Comparison of ENCODE assay signal across 16 cellular contexts in genomic region chr5:80250801-80251200, GRCh38. TPM values are rescaled to one million over a fixed set of nuclear protein-coding genes. Genes with fewer than 3 reads are reported as not detected.
DNase-seq lines count a peak whose midpoint lies in the region; ATAC-seq and TF ChIP-seq lines count a peak whose summit lies in the region.
"Had no signal": no experiment of that assay in that cellular context is flagged by ENCODE, and none has a peak within 500 bp of the region (broad histone marks: within the 10 kb centered on the region; RNA-seq: fewer than 3 reads in every experiment).

No MANE protein-coding gene starts in this region.

- peak overlapping the region; percentile 32 for H3K27ac Mint-ChIP-seq in activated CD4-positive, alpha-beta T cell treated with anti-CD3 and anti-CD28 coated beads for 36 hours
- no peak overlapping the region for H3K27ac Mint-ChIP-seq in activated CD4-positive, alpha-beta T cell treated with anti-CD3 and anti-CD28 coated beads, Interleukin-2, amount 10 ng/mL, durations not matched to agents 7 days and 5 days
- peak overlapping the region; percentile 84 for H3K27ac Mint-ChIP-seq in activated naive CD8-positive, alpha-beta T cell treated with anti-CD3 and anti-CD28 coated beads for 36 hours

- H3K9me3 Mint-ChIP-seq in activated CD4-positive, alpha-beta T cell treated with anti-CD3 and anti-CD28 coated beads for 36 hours (ENCODE audit: low read depth) = no peaks in the 10 kb centered on the region
- no peaks in the 10 kb centered on the region for H3K9me3 Mint-ChIP-seq in activated CD4-positive, alpha-beta T cell treated with anti-CD3 and anti-CD28 coated beads, Interleukin-2, amount 10 ng/mL, durations not matched to agents 7 days and 5 days
- no peaks in the 10 kb centered on the region for H3K9me3 Mint-ChIP-seq in activated naive CD8-positive, alpha-beta T cell treated with anti-CD3 and anti-CD28 coated beads for 36 hours

- no peaks in the 10 kb centered on the region for H4K20me1 ChIP-seq in osteoblast (ENCODE audit: insufficient read depth, low read length)

- no peaks in the 10 kb centered on the region for H3K27me3 Mint-ChIP-seq in activated CD4-positive, alpha-beta T cell treated with anti-CD3 and anti-CD28 coated beads for 36 hours
- H3K27me3 Mint-ChIP-seq in activated CD4-positive, alpha-beta T cell treated with anti-CD3 and anti-CD28 coated beads, Interleukin-2, amount 10 ng/mL, durations not matched to agents 7 days and 5 days = no peaks in the 10 kb centered on the region
- no peaks in the 10 kb centered on the region for H3K27me3 Mint-ChIP-seq in activated naive CD8-positive, alpha-beta T cell treated with anti-CD3 and anti-CD28 coated beads for 36 hours

- no peak for TF ChIP-seq CTCF in osteoblast (IDR thresholded peaks at IDR 0.05; ENCODE audit: extremely low read depth, low read depth, low read length)
- no peak for TF ChIP-seq CTCF in vagina (IDR thresholded peaks at IDR 0.05)

- POLR2A ChIA-PET in activated CD4-positive, alpha-beta T cell treated with anti-CD3 and anti-CD28 coated beads for 36 hours (lab: Charles Lee) = interaction anchor here (0.7 kb wide), 1 partner anchor 110 kb away, joined by 3 read pairs; no protein-coding TSS in a partner anchor
- POLR2A ChIA-PET in activated CD4-positive, alpha-beta T cell treated with anti-CD3 and anti-CD28 coated beads, Interleukin-2, amount 10 ng/mL, durations not matched to agents 7 days and 5 days (lab: Charles Lee) = no interaction called here
- POLR2A ChIA-PET in HEK293T (lab: Yijun Ruan, JAX) = no interaction called here

- H3K4me3 ChIP-seq in neuronal stem cell (ENCODE audit: low read length in 2 of 2) = no peak overlapping the region
- H3K4me3 ChIP-seq in osteoblast (ENCODE audit: insufficient read depth, low read length) = no peak overlapping the region
- no peak overlapping the region for H3K4me3 ChIP-seq in vagina
- H3K4me3 ChIP-seq: SJSA1 had no signal

- H3K27ac ChIP-seq in neuronal stem cell (replicated peaks; ENCODE audit: low read length) (peak overlapping the region; percentile 51), osteoblast (ENCODE audit: low read depth, low read length) (no peak overlapping the region), vagina (no peak overlapping the region)
- H3K27ac ChIP-seq: SJSA1 had no signal

- intact Hi-C loops in activated CD4-positive, alpha-beta T cell treated with anti-CD3 and anti-CD28 coated beads for 36 hours (cut with DNase I, micrococcal nuclease) = loop anchor here (5.0 to 10.0 kb wide), 5 partner anchors 58 to 764 kb away; partner anchors contain the start of genes MTX3 (in 1 of the 2), TENT2 (in 1 of the 2) and ZFYVE16 (in 1 of the 2)
- intact Hi-C loops in vagina (cut with DNase I) = no loop called here

- no CpG with 5 or more reads among the region's 7 CpGs for WGBS in neuronal stem cell (ENCODE audit: extremely low coverage in 2 of 2, insufficient read length in 2 of 2, insufficient replicate concordance in 1 of 2), 2 donors

- TF ChIP-seq POLR2A in vagina (IDR thresholded peaks at IDR 0.05) = no peak

- H2AK5ac ChIP-seq in neuronal stem cell (ENCODE audit: low read depth, low read length) = no peak overlapping the region

- H3K4me2 ChIP-seq in neuronal stem cell (ENCODE audit: insufficient read depth, low read length, poor library complexity, severe bottlenecking) (no peak overlapping the region), osteoblast (ENCODE audit: insufficient read depth, low read length) (no peak overlapping the region)

- H2BK5ac ChIP-seq in neuronal stem cell (ENCODE audit: low read length) = no peak overlapping the region

- peaks cover 32% of the 10 kb centered on the region for H3K36me3 Mint-ChIP-seq in activated CD4-positive, alpha-beta T cell treated with anti-CD3 and anti-CD28 coated beads for 36 hours (ENCODE audit: low read depth)
- peaks cover 77% of the 10 kb centered on the region for H3K36me3 Mint-ChIP-seq in activated CD4-positive, alpha-beta T cell treated with anti-CD3 and anti-CD28 coated beads, Interleukin-2, amount 10 ng/mL, durations not matched to agents 7 days and 5 days (ENCODE audit: low read depth)
- peaks cover 34% of the 10 kb centered on the region for H3K36me3 Mint-ChIP-seq in activated naive CD8-positive, alpha-beta T cell treated with anti-CD3 and anti-CD28 coated beads for 36 hours

- no peak overlapping the region for H2BK120ac ChIP-seq in neuronal stem cell (ENCODE audit: low read depth, low read length)

- peaks cover 9% of the 10 kb centered on the region for H3K79me1 ChIP-seq in neuronal stem cell (ENCODE audit: low read depth, low read length)

- H2BK12ac ChIP-seq in neuronal stem cell (ENCODE audit: low read length) = no peak overlapping the region

- no peak overlapping the region for H3K9ac ChIP-seq in neuronal stem cell (ENCODE audit: low read depth, low read length, poor library complexity)

- H3K36me3 ChIP-seq in neuronal stem cell (replicated peaks in 1 of 2; ENCODE audit: control insufficient read depth in 2 of 2, insufficient read depth in 2 of 2, low read length in 2 of 2) (no peaks in the 10 kb centered on the region), osteoblast (ENCODE audit: insufficient read depth, low read length) (no peaks in the 10 kb centered on the region), vagina (no peaks in the 10 kb centered on the region)

- no peak for ATAC-seq in activated CD4-positive, alpha-beta T cell treated with anti-CD3 and anti-CD28 coated beads for 36 hours
- ATAC-seq: esophagus mucosa, left cardiac atrium had no signal

- H3K79me2 ChIP-seq in osteoblast (ENCODE audit: insufficient read depth, low read length) = peaks cover 88% of the 10 kb centered on the region

- H3K9me3 ChIP-seq in neuronal stem cell (replicated peaks in 1 of 2; ENCODE audit: control insufficient read depth in 2 of 2, insufficient read depth in 1 of 2, low read depth in 1 of 2, low read length in 2 of 2) (no peaks in the 10 kb centered on the region), osteoblast (ENCODE audit: low read depth, low read length) (no peaks in the 10 kb centered on the region), vagina (no peaks in the 10 kb centered on the region)
- H3K9me3 ChIP-seq: SJSA1 had no signal

- H2AFZ ChIP-seq in neuronal stem cell (ENCODE audit: low read length) (no peak overlapping the region), osteoblast (ENCODE audit: low read length) (no peak overlapping the region)

- CTCF ChIA-PET in activated CD4-positive, alpha-beta T cell treated with anti-CD3 and anti-CD28 coated beads for 36 hours (lab: Charles Lee) = interaction anchor here (1.0 kb wide), 3 partner anchors 11 to 84 kb away, joined by 3 read pairs; no protein-coding TSS in a partner anchor
- CTCF ChIA-PET in activated CD4-positive, alpha-beta T cell treated with anti-CD3 and anti-CD28 coated beads, Interleukin-2, amount 10 ng/mL, durations not matched to agents 7 days and 5 days (lab: Charles Lee) = interaction anchor here (1.0 to 2.0 kb wide), 4 partner anchors 11 to 127 kb away, joined by 3 to 6 read pairs (median 4); no protein-coding TSS in a partner anchor
- CTCF ChIA-PET in HEK293T (lab: Yijun Ruan, JAX) = interaction anchor here (0.7 to 1.3 kb wide), 2 partner anchors 18 to 19 kb away, joined by 3 to 7 read pairs; no protein-coding TSS in a partner anchor

- no peak overlapping the region for H3K4ac ChIP-seq in neuronal stem cell (ENCODE audit: low read length)

- no peak overlapping the region for H4K91ac ChIP-seq in neuronal stem cell (ENCODE audit: low read depth, low read length, poor library complexity)

- no peak overlapping the region for H3K14ac ChIP-seq in neuronal stem cell (ENCODE audit: low read length)

- H3K4me3 Mint-ChIP-seq in activated CD4-positive, alpha-beta T cell treated with anti-CD3 and anti-CD28 coated beads for 36 hours = no peak overlapping the region
- no peak overlapping the region for H3K4me3 Mint-ChIP-seq in activated CD4-positive, alpha-beta T cell treated with anti-CD3 and anti-CD28 coated beads, Interleukin-2, amount 10 ng/mL, durations not matched to agents 7 days and 5 days
- no peak overlapping the region for H3K4me3 Mint-ChIP-seq in activated naive CD8-positive, alpha-beta T cell treated with anti-CD3 and anti-CD28 coated beads for 36 hours

- no peak overlapping the region for H3K23ac ChIP-seq in neuronal stem cell (ENCODE audit: low read depth, low read length, poor library complexity)

- H3K4me1 ChIP-seq in neuronal stem cell (ENCODE audit: control insufficient read depth in 2 of 2, insufficient read depth in 1 of 2, low read depth in 1 of 2, low read length in 2 of 2) (peaks cover 21 to 26% of the 10 kb centered on the region in 2 donors), osteoblast (ENCODE audit: insufficient read depth, low read length) (peaks cover 52% of the 10 kb centered on the region), vagina (peaks cover 78% of the 10 kb centered on the region)

- H3K27me3 ChIP-seq in neuronal stem cell (ENCODE audit: control insufficient read depth in 3 of 3, insufficient read depth in 3 of 3, low read depth in 1 of 3, low read length in 3 of 3) (peaks cover 0 to 8% (median 0%) of the 10 kb centered on the region in 3 experiments), osteoblast (ENCODE audit: insufficient read depth, low read length) (no peaks in the 10 kb centered on the region), vagina (no peaks in the 10 kb centered on the region)
- H3K27me3 ChIP-seq: SJSA1 had no signal

- H4K8ac ChIP-seq in neuronal stem cell (ENCODE audit: low read depth, low read length) = no peak overlapping the region

- no peak overlapping the region for H2BK15ac ChIP-seq in neuronal stem cell (ENCODE audit: low read length)

- H3K4me1 Mint-ChIP-seq in activated CD4-positive, alpha-beta T cell treated with anti-CD3 and anti-CD28 coated beads for 36 hours = peaks cover 78% of the 10 kb centered on the region
- peaks cover 80% of the 10 kb centered on the region for H3K4me1 Mint-ChIP-seq in activated CD4-positive, alpha-beta T cell treated with anti-CD3 and anti-CD28 coated beads, Interleukin-2, amount 10 ng/mL, durations not matched to agents 7 days and 5 days
- peaks cover 85% of the 10 kb centered on the region for H3K4me1 Mint-ChIP-seq in activated naive CD8-positive, alpha-beta T cell treated with anti-CD3 and anti-CD28 coated beads for 36 hours

- DNase-seq in activated CD4-positive, alpha-beta T cell treated with anti-CD3 and anti-CD28 coated beads for 36 hours = no peak
- DNase-seq in activated CD4-positive, alpha-beta T cell treated with anti-CD3 and anti-CD28 coated beads, Interleukin-2, amount 10 ng/mL, durations not matched to agents 7 days and 5 days = no peak
- DNase-seq in HEK293T (ENCODE audit: extremely low spot score) = no peak
- DNase-seq in activated naive CD8-positive, alpha-beta T cell treated with anti-CD3 and anti-CD28 coated beads for 36 hours = no peak
- DNase-seq in neuronal stem cell (ENCODE audit: low spot score) = no peak
- DNase-seq in NCI-H1417 treated with DMSO at 0.1 percent for 48 hours (lab: John Stamatoyannopoulos, UW) = no peak
- DNase-seq in osteoblast (ENCODE audit: insufficient read length, low spot score, missing footprints) = no peak
- no peak for DNase-seq in vagina (ENCODE audit: extremely low spot score in 2 of 2)
- DNase-seq: activated CD4-positive, alpha-beta T cell treated with anti-CD3 and anti-CD28 coated beads for 4 hours; activated T-cell treated with anti-CD3 and anti-CD28 coated beads, Interleukin-2, amount 50 U/mL, for 48 hours; amniotic stem cell; left cardiac atrium; NCI-H2107; NCI-H510A treated with DMSO at 0.1 percent for 48 hours had no signal

- no peak overlapping the region for H3K18ac ChIP-seq in neuronal stem cell (ENCODE audit: low read length)

RNA-seq across cellular contexts. Expression of gene SERINC5, which starts 5.0 kb away (rescaled TPM):
- 10 to 100 TPM; 28.1 to 36.0 TPM for total RNA-seq in activated CD4-positive, alpha-beta T cell treated with anti-CD3 and anti-CD28 coated beads for 36 hours
- total RNA-seq in activated CD4-positive, alpha-beta T cell treated with anti-CD3 and anti-CD28 coated beads, Interleukin-2, amount 10 ng/mL, durations not matched to agents 7 days and 5 days = 10 to 100 TPM; 85.7 to 88.8 TPM
- 10 to 100 TPM; 22.0 to 25.1 TPM for total RNA-seq in activated naive CD8-positive, alpha-beta T cell treated with anti-CD3 and anti-CD28 coated beads for 36 hours
- 29.3 TPM for polyA plus RNA-seq in neuronal stem cell (2013, experiment 1 of 2)
- 30.3 TPM for polyA plus RNA-seq in neuronal stem cell (2013, experiment 2 of 2)
- 94.3 and 96.3 TPM in 2 replicates for total RNA-seq in osteoblast
- total RNA-seq in vagina = 35.6 TPM
